18 cellular contexts compared by ENCODE assay signal in genomic region chr11:101444851-101445250, GRCh38.
"Had no signal": no experiment of that assay in that cellular context is flagged by ENCODE, and none has a peak within 500 bp of the region (broad histone marks: within the 10 kb centered on the region; RNA-seq: fewer than 3 reads in every experiment).

No MANE protein-coding gene starts in this region.

- DNase-seq: glutamatergic neuron; islet precursor cell; left lung; lower lobe of right lung; occipital lobe; psoas muscle; retina; right lobe of liver; stimulated activated CD4-positive, alpha-beta T cell treated with anti-CD3 and anti-CD28 coated beads, Interleukin-2, amount 100 ng/mL, for 24 hours; stimulated activated CD4-positive, alpha-beta T cell treated with anti-CD3 and anti-CD28 coated beads, Interleukin-4, amount 100 ng/mL, for 4 hours; stimulated activated naive B cell treated with anti-CD40 and anti-IgM and Interleukin-4, amounts not matched to agents 10 μg/mL and 1 μg/mL and 100 μg/mL, for 72 hours; stimulated activated naive CD8-positive, alpha-beta T cell treated with anti-CD3 and anti-CD28 coated beads, Interleukin-15, amount 100 ng/mL, for 72 hours; testis; upper lobe of right lung had no signal

- H3K4me3 ChIP-seq: colonic mucosa, gastroesophageal sphincter, left lung, lower lobe of right lung, psoas muscle, right lobe of liver, skin epidermis, testis, tibial nerve, upper lobe of right lung had no signal

- H3K9me3 ChIP-seq: colonic mucosa, gastroesophageal sphincter, left lung, lower lobe of right lung, psoas muscle, right lobe of liver, testis, tibial nerve, upper lobe of right lung had no signal

- H3K4me1 ChIP-seq: colonic mucosa, psoas muscle had no signal

- H3K27me3 ChIP-seq: colonic mucosa, gastroesophageal sphincter, left lung, right lobe of liver, testis, tibial nerve, upper lobe of right lung had no signal

- H3K27ac ChIP-seq: colonic mucosa, gastroesophageal sphincter, left lung, lower lobe of right lung, psoas muscle, right lobe of liver, testis, tibial nerve, upper lobe of right lung had no signal

- ATAC-seq: gastroesophageal sphincter; psoas muscle; right lobe of liver; stimulated activated naive B cell treated with anti-CD40 and anti-IgM and Interleukin-4, amounts not matched to agents 10 μg/mL and 1 μg/mL and 100 μg/mL, for 72 hours; stimulated activated naive CD8-positive, alpha-beta T cell treated with anti-CD3 and anti-CD28 coated beads, Interleukin-15, amount 100 ng/mL, for 72 hours; upper lobe of right lung had no signal

- H3K36me3 ChIP-seq: colonic mucosa, gastroesophageal sphincter, left lung, lower lobe of right lung, right lobe of liver, tibial nerve, upper lobe of right lung had no signal
